Comparison of ENCODE assay signal across 9 cellular contexts in genomic region chr9:124222918-124223720, GRCh38. TPM values are rescaled to one million over a fixed set of nuclear protein-coding genes. Genes with fewer than 3 reads are reported as not detected.
A peak's percentile ranks its signal among the peaks of the same experiment; 100 is the strongest.
DNase-seq lines count a peak whose midpoint lies in the region; ATAC-seq and TF ChIP-seq lines count a peak whose summit lies in the region.
"Had no signal": no experiment of that assay in that cellular context is flagged by ENCODE, and none has a peak within 500 bp of the region (broad histone marks: within the 10 kb centered on the region; RNA-seq: fewer than 3 reads in every experiment).

No MANE protein-coding gene starts in this region.

- H3K27ac ChIP-seq in ovary (no peak overlapping the region), A673 (ENCODE audit: low read depth, low read length, poor library complexity, severe bottlenecking) (no peak overlapping the region)

- H3K9me3 ChIP-seq in ovary (no peaks in the 10 kb centered on the region), BE2C (no peaks in the 10 kb centered on the region), A673 (ENCODE audit: low read depth, low read length, poor library complexity, severe bottlenecking) (no peaks in the 10 kb centered on the region)

- no peaks in the 10 kb centered on the region for H3K36me3 ChIP-seq in ovary
- H3K36me3 ChIP-seq in BE2C: no peaks in the 10 kb centered on the region
- H3K36me3 ChIP-seq in A673 (ENCODE audit: insufficient read depth, low read length, poor library complexity, severe bottlenecking): no peaks in the 10 kb centered on the region

- POLR2A ChIA-PET in A673 (lab: Charles Lee; ENCODE audit: low non-redundant PET): no interaction called here

- DNase-seq in Daoy (ENCODE audit: low read depth): peak; percentile 54
- peak; percentile 73 for DNase-seq in NCI-H510A treated with DMSO at 0.1 percent for 48 hours (lab: John Stamatoyannopoulos, UW)
- peak; percentile 30 to 40 for DNase-seq in erythroblast (lab: John Stamatoyannopoulos, UW)
- DNase-seq in ovary: peak in 3 of 5 donors; percentile 35 to 42 (median 40)
- DNase-seq in BE2C: no peak
- no peak for DNase-seq in A673 (ENCODE audit: low spot score)

- ATAC-seq in GM21717 (IDR thresholded peaks at IDR 0.05; ENCODE audit: unreplicated experiment) (no peak), GM18861 (IDR thresholded peaks at IDR 0.05; ENCODE audit: unreplicated experiment) (no peak)
- ATAC-seq: SK-N-SH treated with all-trans-retinoic acid at 6 μM for 48 hours had no signal

- TF ChIP-seq POLR2A in erythroblast (IDR thresholded peaks at IDR 0.05; ENCODE audit: low read length) (no peak), ovary (IDR thresholded peaks at IDR 0.05) (no peak)

- H3K4me1 ChIP-seq in ovary (ENCODE audit: insufficient read depth): no peaks in the 10 kb centered on the region
- no peaks in the 10 kb centered on the region for H3K4me1 ChIP-seq in BE2C
- no peaks in the 10 kb centered on the region for H3K4me1 ChIP-seq in A673 (ENCODE audit: insufficient read depth, low read length, poor library complexity, severe bottlenecking)

- BruUV-seq in A673 (replicated peaks; lab: Mats Ljungman, UMichigan): no TSS peak

- CTCF ChIA-PET in A673 (lab: Charles Lee): no interaction called here

- no peak overlapping the region for H3K4me3 ChIP-seq in ovary
- no peak overlapping the region for H3K4me3 ChIP-seq in BE2C (ENCODE audit: low read depth, low read length)
- no peak overlapping the region for H3K4me3 ChIP-seq in A673 (ENCODE audit: low read depth, low read length, poor library complexity, severe bottlenecking)

- no peak for TF ChIP-seq CTCF in ovary (IDR thresholded peaks at IDR 0.05)
- no peak for TF ChIP-seq CTCF in BE2C (IDR thresholded peaks at IDR 0.05; ENCODE audit: low read depth, low read length)
- TF ChIP-seq CTCF in A673 (conservative IDR thresholded peaks at IDR 0.05; ENCODE audit: low read depth, low read length): no peak

- H3K27me3 ChIP-seq in ovary (no peaks in the 10 kb centered on the region), BE2C (no peaks in the 10 kb centered on the region; the same call in 1 of the 2 replicates), A673 (replicated peaks; ENCODE audit: insufficient read depth, low read depth, low read length, poor library complexity) (no peaks in the 10 kb centered on the region)

- no peak for TF ChIP-seq EP300 in ovary (IDR thresholded peaks at IDR 0.05)

- intact Hi-C loops in ovary (cut with DNase I): no loop called here
- intact Hi-C loops in A673 (cut with micrococcal nuclease; ENCODE audit: unreplicated experiment): no loop called here

- WGBS in ovary, 3 donors: 82 to 87% (median 86%) methylated on average over 10 of the region's 10 CpGs

RNA-seq across cellular contexts. Expression of gene NEK6, which starts 34.6 kb away (rescaled TPM):
- total RNA-seq in Daoy (2014; rRNA removed; shearing (Covaris generic)): 40.6 and 41.9 TPM in 2 replicates
- 10 to 100 TPM in 5 of 7 donors, 1 to 10 TPM in 2; 7.2 to 45.1 (median 22.8) TPM for total RNA-seq in ovary
- 10 to 100 TPM in 1 of 2 donors, 1 to 10 TPM in 1; 7.6 to 23.0 TPM for polyA plus RNA-seq in ovary
- 0.46 TPM for polyA plus RNA-seq in BE2C (2012; ENCODE audit: insufficient read depth, insufficient read length, low read depth)
- total RNA-seq in A673 (2021): 23.3 and 35.9 TPM in 2 replicates

Comparison
In these comparisons a context has a peak if more than half of its experiments do, and no peak if none do; other contexts are left out.
1. DNase-seq: peak in Daoy (single experiment), NCI-H510A treated with DMSO at 0.1 percent for 48 hours (single experiment), erythroblast (2 of 2) and ovary (3 of 5); none in BE2C (single experiment) and A673 (single experiment).